ENCODE assay signal across 8 cellular contexts in genomic region chrX:71096702-71097032, GRCh38. TPM values are rescaled to one million over a fixed set of nuclear protein-coding genes. Genes with fewer than 3 reads are reported as not detected.
DNase-seq lines count a peak whose midpoint lies in the region; ATAC-seq and TF ChIP-seq lines count a peak whose summit lies in the region.

No MANE protein-coding gene starts in this region.

- WGBS in prostate gland: no CpG with 5 or more reads among the region's 15 CpGs

- H3K4me1 ChIP-seq in DOHH2 (ENCODE audit: control insufficient read depth, low read length) (peaks cover 11% of the 10 kb centered on the region), prostate gland (replicated peaks) (no peaks in the 10 kb centered on the region)

- H3F3A ChIP-seq in DOHH2 (ENCODE audit: control insufficient read depth, insufficient read depth): no peaks in the 10 kb centered on the region

- H3K9me3 ChIP-seq in DOHH2 (ENCODE audit: control insufficient read depth, insufficient read depth, low read length) (no peaks in the 10 kb centered on the region), SK-N-MC (ENCODE audit: low read depth, low read length) (no peaks in the 10 kb centered on the region), prostate gland (no peaks in the 10 kb centered on the region)

- H3K36me3 ChIP-seq in DOHH2 (ENCODE audit: control insufficient read depth, low read length) (no peaks in the 10 kb centered on the region), SK-N-MC (ENCODE audit: insufficient read depth, low read length) (no peaks in the 10 kb centered on the region), prostate gland (no peaks in the 10 kb centered on the region)

- TF ChIP-seq CTCF in DOHH2 (IDR thresholded peaks at IDR 0.05; ENCODE audit: low read depth, low read length, poor library complexity, severe bottlenecking) (no peak), fibroblast of pulmonary artery (IDR thresholded peaks at IDR 0.05; ENCODE audit: low read length, missing control alignments) (no peak), prostate gland (IDR thresholded peaks at IDR 0.05) (no peak), RWPE1 (conservative IDR thresholded peaks at IDR 0.05; ENCODE audit: low read depth) (no peak)

- intact Hi-C loops in prostate gland (cut with DNase I): loop anchor here (5.0 kb wide), 1 partner anchor 86 kb away; no protein-coding TSS in a partner anchor

- no peaks in the 10 kb centered on the region for H4K20me1 ChIP-seq in DOHH2 (ENCODE audit: control insufficient read depth, insufficient read depth, low read depth, low read length)

- TF ChIP-seq POLR2A in prostate gland (IDR thresholded peaks at IDR 0.05): no peak

- H3K27me3 ChIP-seq in DOHH2 (ENCODE audit: control insufficient read depth, low read length) (no peaks in the 10 kb centered on the region), prostate gland (replicated peaks; ENCODE audit: insufficient read depth) (no peaks in the 10 kb centered on the region)

- no peaks in the 10 kb centered on the region for H3K9me2 ChIP-seq in DOHH2 (replicated peaks; ENCODE audit: control insufficient read depth, low read length)

- peak overlapping the region; percentile 84 for H3K4me3 ChIP-seq in DOHH2 (ENCODE audit: low read length)
- H3K4me3 ChIP-seq in SK-N-MC: peak overlapping the region; percentile 77
- peak overlapping the region; percentile 69 for H3K4me3 ChIP-seq in fibroblast of pulmonary artery (replicated peaks; ENCODE audit: low read depth, low read length)
- peak overlapping the region; percentile 43 to 47 for H3K4me3 ChIP-seq in prostate gland

- H3K27ac ChIP-seq in DOHH2 (ENCODE audit: low read depth, low read length): no peak overlapping the region
- H3K27ac ChIP-seq in SK-N-MC: no peak overlapping the region
- peak overlapping the region; percentile 75 for H3K27ac ChIP-seq in prostate gland
- H3K27ac ChIP-seq in RWPE1: no peak overlapping the region

- peak overlapping the region; percentile 93 for H3K4me2 ChIP-seq in DOHH2 (ENCODE audit: low read length)

- H3K79me2 ChIP-seq in DOHH2 (ENCODE audit: control insufficient read depth, low read length): no peaks in the 10 kb centered on the region

- POLR2A ChIA-PET in RWPE1 (lab: Yijun Ruan, JAX; ENCODE audit: low non-redundant PET): no interaction called here

- peak overlapping the region; percentile 53 for H3K9ac ChIP-seq in SK-N-MC (ENCODE audit: insufficient read length)

- DNase-seq in SK-N-MC (ENCODE audit: low read depth, low spot score): no peak
- no peak for DNase-seq in fibroblast of pulmonary artery (ENCODE audit: low read depth)
- DNase-seq in prostate gland (ENCODE audit: low spot score): no peak
- DNase-seq in stimulated activated CD4-positive, alpha-beta T cell treated with anti-CD3 and anti-CD28 coated beads, Interleukin-4, amount 100 ng/mL, for 1 hour: no peak
- no peak for DNase-seq in RWPE1 (ENCODE audit: low spot score)

- CTCF ChIA-PET in RWPE1 (lab: Yijun Ruan, JAX): interaction anchor here (0.7 kb wide), 1 partner anchor 32 kb away, joined by 3 read pairs; no protein-coding TSS in a partner anchor

- ATAC-seq in activated CD4-positive, CD25-positive, alpha-beta regulatory T cell treated with anti-CD3 and anti-CD28 coated beads, Interleukin-2, amount 50 U/mL, for 24 hours: no peak
- no peak for ATAC-seq in HG03139 (IDR thresholded peaks at IDR 0.05; ENCODE audit: unreplicated experiment)

RNA-seq across cellular contexts. Expression of gene FOXO4, which starts 1.0 kb away (rescaled TPM):
- 10 to 100 TPM; 40.4 to 74.0 TPM for total RNA-seq in prostate gland

RNA-seq across cellular contexts. Expression of gene CXorf65, which starts 9.9 kb away (rescaled TPM):
- not detected for total RNA-seq in prostate gland

RNA-seq across cellular contexts. Expression of gene IL2RG, which starts 14.7 kb away (rescaled TPM):
- total RNA-seq in prostate gland: 1 to 10 TPM in 1 of 2 donors, under 1 TPM in 1; 0.73 to 2.8 TPM

RNA-seq across cellular contexts. Expression of gene MED12, which starts 21.7 kb away (rescaled TPM):
- 10 to 100 TPM; 29.4 to 82.3 TPM for total RNA-seq in prostate gland

RNA-seq across cellular contexts. Expression of gene SNX12, which starts 28.5 kb away (rescaled TPM):
- 10 to 100 TPM; 54.5 to 65.5 TPM for total RNA-seq in prostate gland

Comparison
In these comparisons a context has a peak if more than half of its experiments do, and no peak if none do; other contexts are left out.
1. H3K27ac ChIP-seq: peak in prostate gland (2 of 2); none in DOHH2 (single experiment), SK-N-MC (single experiment) and RWPE1 (single experiment).
2. Peak in every context shown above with its lines, with median percentiles within 50 percentile points of each other: H3K4me3 ChIP-seq.